ENCODE assay signal across 16 cellular contexts in genomic region chr13:28489536-28489935, GRCh38. TPM values are rescaled to one million over a fixed set of nuclear protein-coding genes. Genes with fewer than 3 reads are reported as not detected.
A peak's percentile ranks its signal among the peaks of the same experiment; 100 is the strongest.
DNase-seq lines count a peak whose midpoint lies in the region; ATAC-seq, FAIRE-seq and TF ChIP-seq lines count a peak whose summit lies in the region.
"Had no signal": no experiment of that assay in that cellular context is flagged by ENCODE, and none has a peak within 500 bp of the region (broad histone marks: within the 10 kb centered on the region; RNA-seq: fewer than 3 reads in every experiment).

No MANE protein-coding gene starts in this region.

- BruUV-seq in endothelial cell of umbilical vein (replicated peaks; lab: Mats Ljungman, UMichigan), result no TSS peak

- peaks cover 94% of the 10 kb centered on the region for H3K79me2 ChIP-seq in endothelial cell of umbilical vein (ENCODE audit: control insufficient read depth, insufficient read depth, low read length)
- peaks cover 100% of the 10 kb centered on the region for H3K79me2 ChIP-seq in smooth muscle cell (ENCODE audit: low read depth)

- H3K4me1 ChIP-seq in heart right ventricle (peaks cover 3 to 86% (median 55%) of the 10 kb centered on the region in 9 donors), endothelial cell of umbilical vein (ENCODE audit: control insufficient read depth, extremely low read depth, insufficient read depth, low read length) (peaks cover 46% of the 10 kb centered on the region), smooth muscle cell (ENCODE audit: low read depth) (peaks cover 22% of the 10 kb centered on the region)

- TF ChIP-seq POLR2A in endothelial cell of umbilical vein (IDR thresholded peaks at IDR 0.05; ENCODE audit: low read depth, low read length), result no peak

- CTCF ChIA-PET in endothelial cell of umbilical vein (lab: Charles Lee), result interaction anchor here (0.7 to 4.4 kb wide), 11 partner anchors 10 to 165 kb away, joined by 3 to 28 read pairs (median 7); no protein-coding TSS in a partner anchor

- dilution Hi-C loops in endothelial cell of umbilical vein (cut with MboI; ENCODE audit: extremely low pct_ligation_motif_present, low sequenced_read_pairs), result loop anchor here (25.0 kb wide), 1 partner anchor 177 kb away; no protein-coding TSS in a partner anchor

- TF ChIP-seq CTCF in heart right ventricle (IDR thresholded peaks at IDR 0.05), result no peak
- TF ChIP-seq CTCF in endothelial cell of umbilical vein (IDR thresholded peaks at IDR 0.05; ENCODE audit: extremely low read depth in 1 of 2, insufficient read depth in 1 of 2, low read depth in 1 of 2, low read length in 2 of 2), result no peak
- TF ChIP-seq CTCF in smooth muscle cell (IDR thresholded peaks at IDR 0.05; ENCODE audit: borderline replicate concordance, insufficient read depth, poor library complexity, severe bottlenecking), result no peak
- TF ChIP-seq CTCF in progenitor cell of endocrine pancreas (IDR thresholded peaks at IDR 0.05; ENCODE audit: unreplicated experiment), result no peak

- H3K36me3 Mint-ChIP-seq in progenitor cell of endocrine pancreas (ENCODE audit: insufficient read depth), result no peaks in the 10 kb centered on the region

- peaks cover 0 to 21% (median 0%) of the 10 kb centered on the region in 9 donors for H3K36me3 ChIP-seq in heart right ventricle
- peaks cover 0 to 2% of the 10 kb centered on the region in 2 experiments for H3K36me3 ChIP-seq in endothelial cell of umbilical vein (ENCODE audit: control insufficient read depth in 2 of 2, extremely low read depth in 1 of 2, insufficient read depth in 2 of 2, low read length in 2 of 2)
- no peaks in the 10 kb centered on the region for H3K36me3 ChIP-seq in smooth muscle cell (ENCODE audit: low read depth)

- no peaks in the 10 kb centered on the region for H3K9me1 ChIP-seq in endothelial cell of umbilical vein (replicated peaks; ENCODE audit: control insufficient read depth, extremely low read depth, insufficient read depth, low read length)

- H3K27ac ChIP-seq in heart right ventricle, result peak overlapping the region in 5 of 10 donors; percentile 9 to 94 (median 38)
- H3K27ac ChIP-seq in endothelial cell of umbilical vein (ENCODE audit: insufficient read depth, low read depth, low read length), result peak overlapping the region; percentile 76
- H3K27ac ChIP-seq in smooth muscle cell (ENCODE audit: low read depth), result peak overlapping the region; percentile 96

- FAIRE-seq in endothelial cell of umbilical vein (lab: Jason Lieb, UNC), result no peak
- FAIRE-seq: GM12878, islet of Langerhans had no signal

- DNase-seq in heart right ventricle, result no peak
- DNase-seq in Right ventricle myocardium inferior (ENCODE audit: missing footprints), result no peak
- peak; percentile 72 for DNase-seq in MV-4-11 (lab: John Stamatoyannopoulos, UW)
- DNase-seq in endothelial cell of umbilical vein (ENCODE audit: low read depth, low spot score), result peak; percentile 55
- DNase-seq in smooth muscle cell (lab: John Stamatoyannopoulos, UW; ENCODE audit: unreplicated experiment), result no peak
- DNase-seq in progenitor cell of endocrine pancreas (ENCODE audit: low spot score, unreplicated experiment), result no peak
- DNase-seq: activated CD4-positive, alpha-beta T cell treated with anti-CD3 and anti-CD28 coated beads, Interleukin-2, amount 50 U/mL, for 4 hours; DMS53; foreskin melanocyte; NCI-H1436; NCI-H510A; T-helper 9 cell had no signal

- ATAC-seq in heart right ventricle (no peak), Right ventricle myocardium inferior (no peak), GM18858 (IDR thresholded peaks at IDR 0.05; ENCODE audit: unreplicated experiment) (no peak), HG02610 (IDR thresholded peaks at IDR 0.05; ENCODE audit: unreplicated experiment) (no peak)

- H3K9me3 ChIP-seq in heart right ventricle (no peaks in the 10 kb centered on the region), endothelial cell of umbilical vein (replicated peaks; ENCODE audit: control insufficient read depth, insufficient read depth, low read length) (no peaks in the 10 kb centered on the region), smooth muscle cell (replicated peaks; ENCODE audit: low read depth) (no peaks in the 10 kb centered on the region)

- 32 to 49% methylated on average over 5 of the region's 5 CpGs for WGBS in heart right ventricle, 2 donors
- WGBS in smooth muscle cell (ENCODE audit: low lambda C conversion rate), result 12% methylated on average over 5 of the region's 5 CpGs

- H3F3A ChIP-seq in smooth muscle cell (ENCODE audit: low read depth), result peaks cover 48% of the 10 kb centered on the region

- no peak overlapping the region for H3K27ac Mint-ChIP-seq in progenitor cell of endocrine pancreas

- peaks cover 2% of the 10 kb centered on the region for H3K4me1 Mint-ChIP-seq in progenitor cell of endocrine pancreas (ENCODE audit: low read depth)

- intact Hi-C loops in heart right ventricle (cut with DNase I) (loop anchor here in 1 of 10 donors (5.0 kb wide), 1 partner anchor 162 kb away; no protein-coding TSS in a partner anchor), Right ventricle myocardium inferior (cut with DNase I) (no loop called here), endothelial cell of umbilical vein (cut with micrococcal nuclease) (no loop called here)

- H3K4me3 Mint-ChIP-seq in progenitor cell of endocrine pancreas (ENCODE audit: low read depth), result no peak overlapping the region

- peak overlapping the region; percentile 96 for H3K4me2 ChIP-seq in endothelial cell of umbilical vein (ENCODE audit: insufficient read depth, low read length)
- peak overlapping the region; percentile 95 for H3K4me2 ChIP-seq in smooth muscle cell

- H3K9ac ChIP-seq in endothelial cell of umbilical vein (replicated peaks; ENCODE audit: extremely low read depth, insufficient read depth, low read length) (peak overlapping the region; percentile 49), smooth muscle cell (ENCODE audit: low read depth) (peak overlapping the region; percentile 90)

- POLR2A ChIA-PET in endothelial cell of umbilical vein (lab: Charles Lee), result interaction anchor here (1.9 kb wide), 1 partner anchor 81 kb away, joined by 12 read pairs; no protein-coding TSS in a partner anchor

- H3K4me3 ChIP-seq in heart right ventricle, result peak overlapping the region in 8 of 10 donors; percentile 12 to 85 (median 68)
- H3K4me3 ChIP-seq in endothelial cell of umbilical vein (replicated peaks in 1 of 3; ENCODE audit: insufficient read depth in 1 of 3, low read depth in 1 of 3, low read length in 3 of 3), result no peak overlapping the region
- H3K4me3 ChIP-seq in smooth muscle cell, result peak overlapping the region; percentile 79
- H3K4me3 ChIP-seq: GM12878 had no signal

- H4K20me1 ChIP-seq in endothelial cell of umbilical vein (replicated peaks; ENCODE audit: control insufficient read depth, extremely low read depth, insufficient read depth, low read length) (peaks cover 8% of the 10 kb centered on the region), smooth muscle cell (ENCODE audit: low read depth) (peaks cover 100% of the 10 kb centered on the region)

- H2AFZ ChIP-seq in endothelial cell of umbilical vein (ENCODE audit: low read depth, low read length) (no peak overlapping the region), smooth muscle cell (ENCODE audit: low read depth) (no peak overlapping the region)

- no peaks in the 10 kb centered on the region for H3K9me3 Mint-ChIP-seq in progenitor cell of endocrine pancreas (ENCODE audit: low read depth)

- peaks cover 0 to 67% (median 47%) of the 10 kb centered on the region in 7 donors for H3K27me3 ChIP-seq in heart right ventricle
- H3K27me3 ChIP-seq in endothelial cell of umbilical vein (ENCODE audit: control insufficient read depth in 2 of 2, insufficient read depth in 2 of 2, low read length in 2 of 2), result no peaks in the 10 kb centered on the region
- H3K27me3 ChIP-seq in smooth muscle cell (ENCODE audit: low read depth), result no peaks in the 10 kb centered on the region

- peaks cover 70% of the 10 kb centered on the region for H3K27me3 Mint-ChIP-seq in progenitor cell of endocrine pancreas

TF ChIP-seq in endothelial cell of umbilical vein, 7 proteins besides CTCF, POLR2A, EP300 and RAD21:
- TF ChIP-seq FOS (IDR thresholded peaks at IDR 0.05; ENCODE audit: borderline replicate concordance, insufficient read depth, low read length) (no peak), POLR2AphosphoS5 (IDR thresholded peaks at IDR 0.05; ENCODE audit: insufficient read depth, low read depth, low read length) (no peak), EZH2 (IDR thresholded peaks at IDR 0.05; ENCODE audit: borderline replicate concordance, low read depth, low read length, severe bottlenecking) (no peak), JUN (IDR thresholded peaks at IDR 0.05; ENCODE audit: borderline replicate concordance, insufficient read depth, insufficient read length, low read depth) (no peak), MYC (IDR thresholded peaks at IDR 0.05; ENCODE audit: low read depth, low read length) (no peak), MAX (IDR thresholded peaks at IDR 0.05; ENCODE audit: insufficient read depth, insufficient read length) (no peak), GATA2 (IDR thresholded peaks at IDR 0.05; ENCODE audit: insufficient read depth, insufficient read length, low read depth, low read length) (no peak)
TF ChIP-seq in endothelial cell of umbilical vein: peak in this region for 0.

RNA-seq across cellular contexts. Expression of gene FLT1, which starts 5.4 kb away (rescaled TPM):
- 10 to 100 TPM; 34.9 to 76.3 (median 47.2) TPM for total RNA-seq in heart right ventricle
- polyA plus RNA-seq in heart right ventricle, result 10 to 100 TPM; 15.2 to 22.9 TPM
- 41.0 TPM for total RNA-seq in Right ventricle myocardium inferior
- 104 and 178 TPM in 2 replicates for total RNA-seq in endothelial cell of umbilical vein
- polyA plus RNA-seq in endothelial cell of umbilical vein, result 16.0 and 17.9 TPM in 2 replicates
- 19.5 and 20.7 TPM in 2 replicates for polyA plus RNA-seq in endothelial cell of umbilical vein (2011; cell fraction: cytosol; rRNA removed)
- 34.8 and 37.3 TPM in 2 replicates for polyA plus RNA-seq in endothelial cell of umbilical vein (2011; cell fraction: nucleus; rRNA removed)
- polyA plus RNA-seq in endothelial cell of umbilical vein (2012), result 59.0 and 77.2 TPM in 2 replicates
- polyA minus RNA-seq in endothelial cell of umbilical vein, result 47.7 and 52.6 TPM in 2 replicates
- polyA minus RNA-seq in endothelial cell of umbilical vein (2011; cell fraction: cytosol; rRNA and poly(A)+ RNA removed), result not detected
- polyA minus RNA-seq in endothelial cell of umbilical vein (2011; cell fraction: nucleus; rRNA and poly(A)+ RNA removed), result 36.8 and 57.0 TPM in 2 replicates
- 738 and 786 TPM in 2 replicates for total RNA-seq in smooth muscle cell
- 329 and 495 TPM in 2 replicates for polyA plus RNA-seq in smooth muscle cell
- total RNA-seq in progenitor cell of endocrine pancreas, result 0.81 and 1.2 TPM in 2 replicates

Comparison
In these comparisons a context has a peak if more than half of its experiments do, and no peak if none do; other contexts are left out.
1. DNase-seq: peak in MV-4-11 (single experiment) and endothelial cell of umbilical vein (single experiment); none in heart right ventricle (0 of 2), Right ventricle myocardium inferior (single experiment), smooth muscle cell (single experiment) and progenitor cell of endocrine pancreas (single experiment).
2. H3K4me3 ChIP-seq: peak in heart right ventricle (8 of 10) and smooth muscle cell (single experiment); none in endothelial cell of umbilical vein (0 of 3).
3. RNA of gene FLT1, which starts 5.4 kb away (total RNA-seq): 738 to 786 TPM in smooth muscle cell, 104 to 178 TPM in endothelial cell of umbilical vein, 34.9 to 76.3 TPM in heart right ventricle and 41.0 TPM in Right ventricle myocardium inferior (single experiment); 0.81 to 1.2 TPM in progenitor cell of endocrine pancreas; every median in the first group is over 10 times any median in the second.